In genomic region chr7:66529889-66530615, GRCh38 we compare ENCODE assay signal across 22 cellular contexts.
DNase-seq lines count a peak whose midpoint lies in the region; ATAC-seq, FAIRE-seq and TF ChIP-seq lines count a peak whose summit lies in the region.
"Had no signal": no experiment of that assay in that cellular context is flagged by ENCODE, and none has a peak within 500 bp of the region (broad histone marks: within the 10 kb centered on the region; RNA-seq: fewer than 3 reads in every experiment).

No MANE protein-coding gene starts in this region.

- peak overlapping the region; percentile 80 for H3K27ac Mint-ChIP-seq in memory B cell
- H3K27ac Mint-ChIP-seq in activated CD4-positive, alpha-beta memory T cell treated with anti-CD3 and anti-CD28 coated beads, Interleukin-2, amount 10 ng/mL, durations not matched to agents 7 days and 5 days, result no peak overlapping the region

- FAIRE-seq in A549 (lab: Jason Lieb, UNC), result no peak

- ATAC-seq in A549 (peak; percentile 12 to 16; a peak in 3 of 6 replicates), memory B cell (ENCODE audit: low read depth) (no peak), gastrocnemius medialis (no peak)
- ATAC-seq: CD8-positive, alpha-beta T cell had no signal

- in situ Hi-C loops in gastrocnemius medialis (cut with MboI; ENCODE audit: low sequenced_read_pairs in 4 of 4), result no loop called here

- intact Hi-C loops in gastrocnemius medialis (cut with DNase I; ENCODE audit: low total_unique reads) (no loop called here), colonic mucosa (cut with DNase I) (no loop called here)

- no peaks in the 10 kb centered on the region for H3K4me1 ChIP-seq in A549
- H3K4me1 ChIP-seq in gastrocnemius medialis, result no peaks in the 10 kb centered on the region
- no peaks in the 10 kb centered on the region for H3K4me1 ChIP-seq in colonic mucosa
- H3K4me1 ChIP-seq: right atrium auricular region, SJCRH30, stomach, vagina had no signal

- H3K9me3 Mint-ChIP-seq in memory B cell, result no peaks in the 10 kb centered on the region
- H3K9me3 Mint-ChIP-seq in activated CD4-positive, alpha-beta memory T cell treated with anti-CD3 and anti-CD28 coated beads, Interleukin-2, amount 10 ng/mL, durations not matched to agents 7 days and 5 days, result no peaks in the 10 kb centered on the region
- H3K9me3 Mint-ChIP-seq: CD8-positive, alpha-beta T cell; dendritic cell treated with granulocyte-macrophage colony-stimulating factor and Interleukin-4, amounts not matched to agents 40 ng/mL and 50 ng/mL, for 4 days had no signal

- POLR2A ChIA-PET in A549 (lab: Yijun Ruan, JAX), result interaction anchor here (0.6 kb wide), 1 partner anchor 772 kb away, joined by 3 read pairs; no protein-coding TSS in a partner anchor
- POLR2A ChIA-PET in activated CD4-positive, alpha-beta memory T cell treated with anti-CD3 and anti-CD28 coated beads, Interleukin-2, amount 10 ng/mL, durations not matched to agents 7 days and 5 days (lab: Charles Lee), result no interaction called here

- H3K27ac ChIP-seq in A549, result no peak overlapping the region
- peak overlapping the region; percentile 81 for H3K27ac ChIP-seq in caudate nucleus (ENCODE audit: low read depth, low read length)
- no peak overlapping the region for H3K27ac ChIP-seq in gastrocnemius medialis
- no peak overlapping the region for H3K27ac ChIP-seq in colonic mucosa
- H3K27ac ChIP-seq: right atrium auricular region, SJCRH30, stomach, vagina had no signal

- WGBS in A549 (ENCODE audit: missing lambda C conversion rate), result 89% methylated on average over 16 of the region's 16 CpGs

- H3K9ac ChIP-seq in colonic mucosa (ENCODE audit: low read depth in 2 of 2, low read length in 2 of 2), result no peak overlapping the region

- no peaks in the 10 kb centered on the region for H3K4me1 Mint-ChIP-seq in memory B cell
- H3K4me1 Mint-ChIP-seq in activated CD4-positive, alpha-beta memory T cell treated with anti-CD3 and anti-CD28 coated beads, Interleukin-2, amount 10 ng/mL, durations not matched to agents 7 days and 5 days, result no peaks in the 10 kb centered on the region

- DNase-seq in A549 (ENCODE audit: low read depth in 1 of 2, low spot score in 1 of 2) (no peak), NCI-H2227 (lab: John Stamatoyannopoulos, UW; ENCODE audit: unreplicated experiment) (peak; percentile 62), caudate nucleus (lab: John Stamatoyannopoulos, UW) (peak in 31 of 61 donors; percentile 10 to 74 (median 32)), memory B cell (ENCODE audit: low spot score in 2 of 2) (no peak), gastrocnemius medialis (no peak), ureter (ENCODE audit: low spot score) (no peak), colonic mucosa (no peak)
- DNase-seq in activated CD4-positive, alpha-beta memory T cell treated with anti-CD3 and anti-CD28 coated beads, Interleukin-2, amount 10 ng/mL, durations not matched to agents 7 days and 5 days, result no peak
- DNase-seq: ACHN; activated CD4-positive, alpha-beta T cell treated with anti-CD3 and anti-CD28 coated beads for 48 hours; activated CD8-positive, alpha-beta memory T cell treated with anti-CD3 and anti-CD28 coated beads, Interleukin-2, amount 50 U/mL, for 4 hours; CD8-positive, alpha-beta T cell; glutamatergic neuron; MG63; NCI-H1930; NCI-H526; SJCRH30; stomach had no signal

- H3K27me3 ChIP-seq in gastrocnemius medialis (no peaks in the 10 kb centered on the region), colonic mucosa (no peaks in the 10 kb centered on the region)
- H3K27me3 ChIP-seq: MG63, right atrium auricular region, SJCRH30, stomach, vagina had no signal

- H3K36me3 ChIP-seq in gastrocnemius medialis (no peaks in the 10 kb centered on the region), colonic mucosa (no peaks in the 10 kb centered on the region)
- H3K36me3 ChIP-seq: MG63, right atrium auricular region, SJCRH30, vagina had no signal

- TF ChIP-seq CTCF in A549 (IDR thresholded peaks at IDR 0.05), result no peak
- no peak for TF ChIP-seq CTCF in gastrocnemius medialis (IDR thresholded peaks at IDR 0.05 in 4 of 5, conservative IDR thresholded peaks at IDR 0.05 in 1 of 5)
- no peak for TF ChIP-seq CTCF in colonic mucosa (IDR thresholded peaks at IDR 0.05)

- TF ChIP-seq RAD21 in A549 (conservative IDR thresholded peaks at IDR 0.05 in 1 of 2, IDR thresholded peaks at IDR 0.05 in 1 of 2), result no peak

- H3K4me2 ChIP-seq in A549, result no peak overlapping the region

- H3K4me3 Mint-ChIP-seq in memory B cell, result no peak overlapping the region
- H3K4me3 Mint-ChIP-seq in activated CD4-positive, alpha-beta memory T cell treated with anti-CD3 and anti-CD28 coated beads, Interleukin-2, amount 10 ng/mL, durations not matched to agents 7 days and 5 days, result no peak overlapping the region
- H3K4me3 Mint-ChIP-seq: CD8-positive, alpha-beta T cell; dendritic cell treated with granulocyte-macrophage colony-stimulating factor and Interleukin-4, amounts not matched to agents 40 ng/mL and 50 ng/mL, for 4 days had no signal

- TF ChIP-seq POLR2A in A549 (IDR thresholded peaks at IDR 0.05; ENCODE audit: low read length), result no peak
- TF ChIP-seq POLR2A in gastrocnemius medialis (IDR thresholded peaks at IDR 0.05), result no peak

- no peaks in the 10 kb centered on the region for H3K27me3 Mint-ChIP-seq in memory B cell
- no peaks in the 10 kb centered on the region for H3K27me3 Mint-ChIP-seq in activated CD4-positive, alpha-beta memory T cell treated with anti-CD3 and anti-CD28 coated beads, Interleukin-2, amount 10 ng/mL, durations not matched to agents 7 days and 5 days
- H3K27me3 Mint-ChIP-seq: dendritic cell treated with granulocyte-macrophage colony-stimulating factor and Interleukin-4, amounts not matched to agents 40 ng/mL and 50 ng/mL, for 4 days had no signal

- peaks cover 9% of the 10 kb centered on the region for H3K36me3 Mint-ChIP-seq in memory B cell
- no peaks in the 10 kb centered on the region for H3K36me3 Mint-ChIP-seq in activated CD4-positive, alpha-beta memory T cell treated with anti-CD3 and anti-CD28 coated beads, Interleukin-2, amount 10 ng/mL, durations not matched to agents 7 days and 5 days (ENCODE audit: low read depth)

- CTCF ChIA-PET in A549 (lab: Yijun Ruan, JAX), result interaction anchor here (1.4 kb wide), 1 partner anchor 35 kb away, joined by 6 read pairs; no protein-coding TSS in a partner anchor
- CTCF ChIA-PET in activated CD4-positive, alpha-beta memory T cell treated with anti-CD3 and anti-CD28 coated beads, Interleukin-2, amount 10 ng/mL, durations not matched to agents 7 days and 5 days (lab: Charles Lee), result no interaction called here

- no peaks in the 10 kb centered on the region for H3K9me3 ChIP-seq in A549
- H3K9me3 ChIP-seq in gastrocnemius medialis, result no peaks in the 10 kb centered on the region
- H3K9me3 ChIP-seq in colonic mucosa, result no peaks in the 10 kb centered on the region
- H3K9me3 ChIP-seq: MG63, right atrium auricular region, SJCRH30, stomach, vagina had no signal

- H3K4me3 ChIP-seq in A549 (no peak overlapping the region), gastrocnemius medialis (no peak overlapping the region), colonic mucosa (no peak overlapping the region)
- H3K4me3 ChIP-seq: lung, MG63, right atrium auricular region, SJCRH30, stomach, vagina had no signal

- no peak for TF ChIP-seq EP300 in A549 (IDR thresholded peaks at IDR 0.05)

TF ChIP-seq in A549, 52 proteins besides CTCF, POLR2A, EP300 and RAD21:
- TF ChIP-seq ESRRA (IDR thresholded peaks at IDR 0.05; ENCODE audit: borderline replicate concordance, low read length) (no peak), CBX8 (IDR thresholded peaks at IDR 0.05) (no peak), BHLHE40 (IDR thresholded peaks at IDR 0.05; ENCODE audit: low read depth, low read length) (no peak), NPAS2 (CRISPR knock-in tag; IDR thresholded peaks at IDR 0.05; ENCODE audit: borderline replicate concordance) (no peak), RARB (CRISPR knock-in tag; IDR thresholded peaks at IDR 0.05) (no peak), HES2 (IDR thresholded peaks at IDR 0.05) (no peak), FOSL2 (IDR thresholded peaks at IDR 0.05) (no peak), FOSL2 (CRISPR knock-in tag; IDR thresholded peaks at IDR 0.05) (no peak), FOXS1 (CRISPR knock-in tag; IDR thresholded peaks at IDR 0.05) (no peak), RNF2 (IDR thresholded peaks at IDR 0.05; ENCODE audit: borderline replicate concordance, low read depth) (no peak), ZFP36 (IDR thresholded peaks at IDR 0.05; ENCODE audit: borderline replicate concordance, partially characterized antibody) (no peak), CBX2 (IDR thresholded peaks at IDR 0.05; ENCODE audit: borderline replicate concordance, low read depth) (no peak), HEYL (CRISPR knock-in tag; IDR thresholded peaks at IDR 0.05) (no peak), CHD2 (IDR thresholded peaks at IDR 0.05; ENCODE audit: low read length, partially characterized antibody) (no peak), CHD4 (IDR thresholded peaks at IDR 0.05; ENCODE audit: borderline replicate concordance) (no peak), TP53 (CRISPR knock-in tag; IDR thresholded peaks at IDR 0.05) (no peak), POLR2AphosphoS2 (conservative IDR thresholded peaks at IDR 0.05; ENCODE audit: low read length) (no peak), MAZ (IDR thresholded peaks at IDR 0.05; ENCODE audit: borderline replicate concordance, low read depth, low read length) (no peak), JUN (IDR thresholded peaks at IDR 0.05) (no peak), GATA3 (IDR thresholded peaks at IDR 0.05; ENCODE audit: borderline replicate concordance) (no peak)

Comparison
In these comparisons a context has a peak if more than half of its experiments do, and no peak if none do; other contexts are left out.
1. ATAC-seq: peak in A549 (2 of 2); none in memory B cell (single experiment) and gastrocnemius medialis (0 of 2).
2. DNase-seq: peak in NCI-H2227 (single experiment) and caudate nucleus (31 of 61); none in A549 (0 of 2), memory B cell (0 of 2), gastrocnemius medialis (0 of 2), ureter (single experiment), activated CD4-positive, alpha-beta memory T cell treated with anti-CD3 and anti-CD28 coated beads, Interleukin-2, amount 10 ng/mL, durations not matched to agents 7 days and 5 days (single experiment) and colonic mucosa (single experiment).